In the genomic region with DNA sequence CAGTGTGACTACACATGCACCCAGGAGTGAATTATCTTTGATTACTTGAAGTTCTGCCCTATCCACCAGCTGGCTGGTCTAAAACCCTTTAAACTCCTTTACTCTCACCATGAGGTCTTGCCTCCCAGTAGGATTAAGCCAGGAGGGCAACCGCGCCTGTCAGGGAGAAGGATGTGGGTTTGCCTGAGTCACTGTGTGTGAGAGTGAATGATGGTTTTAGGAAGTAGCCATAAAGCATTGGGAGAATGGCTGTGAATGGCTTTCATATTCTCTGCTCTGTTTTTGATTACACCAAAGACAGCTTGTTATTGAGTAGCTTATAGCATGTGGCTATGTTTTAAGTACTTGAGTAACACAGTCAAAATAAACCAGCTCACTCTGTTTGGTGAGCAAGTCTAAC, we compare ENCODE assay signal across 8 cellular contexts.
DNase-seq lines count a peak whose midpoint lies in the region; ATAC-seq and TF ChIP-seq lines count a peak whose summit lies in the region.

No MANE protein-coding gene starts in this region.

- no peak for TF ChIP-seq CTCF in cardiac fibroblast (IDR thresholded peaks at IDR 0.05; ENCODE audit: low read depth, low read length)

- H3K4me3 ChIP-seq in cardiac fibroblast (replicated peaks in 1 of 2; ENCODE audit: low read depth in 2 of 2, low read length in 2 of 2): no peak overlapping the region

- ATAC-seq in GM19324 (IDR thresholded peaks at IDR 0.05; ENCODE audit: low FRiP score, unreplicated experiment) (no peak), HG02642 (IDR thresholded peaks at IDR 0.05; ENCODE audit: poor library complexity, unreplicated experiment) (no peak)

- DNase-seq in HCEC 1CT: peak; percentile 100
- peak; percentile 94 for DNase-seq in NCI-H82 treated with DMSO at 0.1 percent for 48 hours (lab: John Stamatoyannopoulos, UW; ENCODE audit: unreplicated experiment)
- DNase-seq in cardiac fibroblast (ENCODE audit: low read depth in 2 of 2): peak; percentile 77 to 91
- peak; percentile 40 for DNase-seq in pulmonary artery endothelial cell (ENCODE audit: low read depth, low spot score)
- no peak for DNase-seq in NCI-H2196 (lab: John Stamatoyannopoulos, UW; ENCODE audit: unreplicated experiment)
- no peak for DNase-seq in NCI-H1694 treated with DMSO at 0.1 percent for 48 hours (lab: John Stamatoyannopoulos, UW)

Comparison
In these comparisons a context has a peak if more than half of its experiments do, and no peak if none do; other contexts are left out.
1. DNase-seq: peak in HCEC 1CT (single experiment), NCI-H82 treated with DMSO at 0.1 percent for 48 hours (single experiment), cardiac fibroblast (2 of 2) and pulmonary artery endothelial cell (single experiment); none in NCI-H2196 (single experiment) and NCI-H1694 treated with DMSO at 0.1 percent for 48 hours (single experiment).